In genomic region chr20:9617940-9618339, GRCh38 we compare ENCODE assay signal across 8 cellular contexts.
DNase-seq lines count a peak whose midpoint lies in the region; ATAC-seq and TF ChIP-seq lines count a peak whose summit lies in the region.

No MANE protein-coding gene starts in this region.

- H3F3A ChIP-seq in GM23248 (ENCODE audit: insufficient read depth), result no peaks in the 10 kb centered on the region

- H3K4me3 ChIP-seq in GM23248, result no peak overlapping the region
- H3K4me3 ChIP-seq in WERI-Rb-1 (ENCODE audit: low read depth, low read length), result no peak overlapping the region

- no peak overlapping the region for H3K27ac Mint-ChIP-seq in mesothelial cell of epicardium

- H3K79me2 ChIP-seq in GM23248 (ENCODE audit: insufficient read depth), result no peaks in the 10 kb centered on the region

- H4K20me1 ChIP-seq in GM23248 (ENCODE audit: insufficient read depth), result no peaks in the 10 kb centered on the region

- no peaks in the 10 kb centered on the region for H3K9me3 ChIP-seq in GM23248 (ENCODE audit: low read depth)
- no peaks in the 10 kb centered on the region for H3K9me3 ChIP-seq in WERI-Rb-1 (ENCODE audit: severe bottlenecking)

- in situ Hi-C loops in GM23248 (cut with MboI), result loop anchor here (25.0 kb wide), 1 partner anchor 856 kb away; no protein-coding TSS in a partner anchor

- H3K4me3 Mint-ChIP-seq in mesothelial cell of epicardium, result no peak overlapping the region

- DNase-seq in GM23248 (peak; percentile 43), NCI-H2107 (lab: John Stamatoyannopoulos, UW) (peak; percentile 30), WERI-Rb-1 (peak; percentile 42), left lobe of liver (ENCODE audit: low spot score) (no peak), SKM-1 treated with dmso at 0.1 percent for 144 hours (lab: John Stamatoyannopoulos, UW; ENCODE audit: unreplicated experiment) (no peak), mesothelial cell of epicardium (ENCODE audit: low spot score in 2 of 2, unreplicated experiment in 2 of 2) (no peak)
- no peak for DNase-seq in activated CD4-positive, CD25-positive, alpha-beta regulatory T cell (lab: John Stamatoyannopoulos, UW)

- no peak overlapping the region for H3K9ac ChIP-seq in GM23248

- TF ChIP-seq CTCF in WERI-Rb-1 (IDR thresholded peaks at IDR 0.05; ENCODE audit: low read depth, low read length) (peak; percentile 68), mesothelial cell of epicardium (IDR thresholded peaks at IDR 0.05; ENCODE audit: unreplicated experiment) (no peak)

- no peak overlapping the region for H2AFZ ChIP-seq in GM23248

- peaks cover 14% of the 10 kb centered on the region for H3K27me3 Mint-ChIP-seq in mesothelial cell of epicardium (ENCODE audit: low read depth)

- ATAC-seq in left lobe of liver (peak; percentile 66), GM21529 (IDR thresholded peaks at IDR 0.05; ENCODE audit: unreplicated experiment) (no peak)

- H3K4me2 ChIP-seq in GM23248 (ENCODE audit: unreplicated experiment), result no peak overlapping the region

- no peaks in the 10 kb centered on the region for H3K4me1 ChIP-seq in GM23248 (ENCODE audit: insufficient read depth)

- no peaks in the 10 kb centered on the region for H3K9me2 ChIP-seq in GM23248 (ENCODE audit: insufficient read depth)

- peaks cover 12% of the 10 kb centered on the region for H3K9me3 Mint-ChIP-seq in mesothelial cell of epicardium

- no peaks in the 10 kb centered on the region for H3K4me1 Mint-ChIP-seq in mesothelial cell of epicardium

- WGBS in GM23248 (ENCODE audit: low coverage in 1 of 2, low lambda C conversion rate in 2 of 2, missing lambda C conversion rate in 2 of 2), 2 experiments, result 69 to 71% methylated on average over 5 of the region's 5 CpGs

- H3K36me3 ChIP-seq in GM23248 (ENCODE audit: low read depth), result no peaks in the 10 kb centered on the region
- no peaks in the 10 kb centered on the region for H3K36me3 ChIP-seq in WERI-Rb-1

- H3K36me3 Mint-ChIP-seq in mesothelial cell of epicardium, result no peaks in the 10 kb centered on the region

- H3K27me3 ChIP-seq in GM23248 (replicated peaks; ENCODE audit: insufficient read depth), result peaks cover 24% of the 10 kb centered on the region
- no peaks in the 10 kb centered on the region for H3K27me3 ChIP-seq in WERI-Rb-1 (ENCODE audit: insufficient read depth, low read depth, severe bottlenecking)

- H3K27ac ChIP-seq in GM23248, result no peak overlapping the region
- no peak overlapping the region for H3K27ac ChIP-seq in WERI-Rb-1

Comparison
In these comparisons a context has a peak if more than half of its experiments do, and no peak if none do; other contexts are left out.
1. DNase-seq: peak in GM23248 (single experiment), NCI-H2107 (single experiment) and WERI-Rb-1 (single experiment); none in left lobe of liver (single experiment), SKM-1 treated with dmso at 0.1 percent for 144 hours (single experiment), mesothelial cell of epicardium (0 of 2) and activated CD4-positive, CD25-positive, alpha-beta regulatory T cell (0 of 4).